1 cellular context compared by ENCODE assay signal in genomic region chr2:75595541-75596395, GRCh38.
A peak's percentile ranks its signal among the peaks of the same experiment; 100 is the strongest.
TF ChIP-seq lines count a peak whose summit lies in the region.

No MANE protein-coding gene starts in this region.

TF ChIP-seq in SK-N-SH, 30 proteins besides CTCF, POLR2A, EP300 and RAD21 (continued from another document):
- TF ChIP-seq ZBTB33 (IDR thresholded peaks at IDR 0.05; ENCODE audit: borderline replicate concordance, low read depth): no peak
- TF ChIP-seq TCF12 (IDR thresholded peaks at IDR 0.05): peak; percentile 73
- peak; percentile 89 for TF ChIP-seq NFIC (IDR thresholded peaks at IDR 0.05; ENCODE audit: borderline replicate concordance)
- TF ChIP-seq SMC3 (IDR thresholded peaks at IDR 0.05; ENCODE audit: low read depth, low read length): no peak
- TF ChIP-seq FOXM1 (IDR thresholded peaks at IDR 0.05; ENCODE audit: low read depth): peak; percentile 73
- no peak for TF ChIP-seq FOXJ3 (CRISPR knock-in tag; IDR thresholded peaks at IDR 0.05)
- TF ChIP-seq FOSL2 (IDR thresholded peaks at IDR 0.05; ENCODE audit: borderline replicate concordance, low read depth): peak; percentile 71
- TF ChIP-seq TEAD4 (IDR thresholded peaks at IDR 0.05; ENCODE audit: borderline replicate concordance, insufficient read depth): peak; percentile 95
